In genomic region chr1:153919879-153920852, GRCh38 we compare ENCODE assay signal across 8 cellular contexts. TPM values are rescaled to one million over a fixed set of nuclear protein-coding genes. Genes with fewer than 3 reads are reported as not detected.
DNase-seq lines count a peak whose midpoint lies in the region; ATAC-seq, FAIRE-seq and TF ChIP-seq lines count a peak whose summit lies in the region.

No MANE protein-coding gene starts in this region.

- peak overlapping the region; percentile 96 for H3K4me3 Mint-ChIP-seq in activated CD8-positive, alpha-beta memory T cell treated with anti-CD3 and anti-CD28 coated beads, Interleukin-2, amount 10 ng/mL, durations not matched to agents 7 days and 5 days

- FAIRE-seq in H54 (lab: Jason Lieb, UNC) = no peak

- peaks cover 18% of the 10 kb centered on the region for H3K36me3 Mint-ChIP-seq in activated CD8-positive, alpha-beta memory T cell treated with anti-CD3 and anti-CD28 coated beads, Interleukin-2, amount 10 ng/mL, durations not matched to agents 7 days and 5 days

- no peaks in the 10 kb centered on the region for H3K9me3 ChIP-seq in neural cell (ENCODE audit: low read length)

- H3K27ac Mint-ChIP-seq in activated CD8-positive, alpha-beta memory T cell treated with anti-CD3 and anti-CD28 coated beads, Interleukin-2, amount 10 ng/mL, durations not matched to agents 7 days and 5 days = peak overlapping the region; percentile 95

- H3K4me3 ChIP-seq in neural cell (ENCODE audit: low read length) = peak overlapping the region; percentile 83

- peak; percentile 1 for ATAC-seq in activated CD8-positive, alpha-beta memory T cell treated with anti-CD3 and anti-CD28 coated beads, Interleukin-2, amount 10 ng/mL, durations not matched to agents 7 days and 5 days
- no peak for ATAC-seq in left lobe of liver

- peaks cover 49% of the 10 kb centered on the region for H3K4me1 Mint-ChIP-seq in activated CD8-positive, alpha-beta memory T cell treated with anti-CD3 and anti-CD28 coated beads, Interleukin-2, amount 10 ng/mL, durations not matched to agents 7 days and 5 days

- CTCF ChIA-PET in activated CD8-positive, alpha-beta memory T cell treated with anti-CD3 and anti-CD28 coated beads, Interleukin-2, amount 10 ng/mL, durations not matched to agents 7 days and 5 days (lab: Charles Lee) = interaction anchor here (0.8 to 8.9 kb wide), 15 partner anchors 9 to 145 kb away, joined by 3 to 61 read pairs (median 5); partner anchors contain the start of genes CREB3L4, DENND4B, RAB13 and SLC27A3

- TF ChIP-seq EP300 in neural cell (conservative IDR thresholded peaks at IDR 0.05; ENCODE audit: poor library complexity, severe bottlenecking) = no peak

- peak; percentile 18 for TF ChIP-seq RAD21 in neural cell (conservative IDR thresholded peaks at IDR 0.05)

- H3K9me2 ChIP-seq in neural cell (ENCODE audit: insufficient read depth, low read length) = no peaks in the 10 kb centered on the region

- H3K36me3 ChIP-seq in neural cell (ENCODE audit: insufficient read depth, low read length) = no peaks in the 10 kb centered on the region

- peaks cover 20% of the 10 kb centered on the region for H4K20me1 ChIP-seq in neural cell (ENCODE audit: insufficient read depth)

- H3K27ac ChIP-seq in neural cell (ENCODE audit: low read length) = no peak overlapping the region

- peaks cover 4% of the 10 kb centered on the region for H3F3A ChIP-seq in neural cell (ENCODE audit: insufficient read depth, low read length, poor library complexity, severe bottlenecking)

- DNase-seq in activated CD8-positive, alpha-beta memory T cell treated with anti-CD3 and anti-CD28 coated beads, Interleukin-2, amount 10 ng/mL, durations not matched to agents 7 days and 5 days = peak; percentile 66
- DNase-seq in activated CD8-positive, alpha-beta memory T cell treated with anti-CD3 and anti-CD28 coated beads, Interleukin-2, amount 50 U/mL, for 48 hours = no peak
- DNase-seq in OCI-M1 (lab: John Stamatoyannopoulos, UW) = peak; percentile 95
- peak; percentile 44 for DNase-seq in dermis blood vessel endothelial cell
- DNase-seq in H54 (ENCODE audit: insufficient read length, low spot score) = no peak
- DNase-seq in SK-N-DZ (ENCODE audit: low spot score) = no peak
- DNase-seq in left lobe of liver (ENCODE audit: low spot score) = no peak

- no peak overlapping the region for H2AFZ ChIP-seq in neural cell (ENCODE audit: low read depth, low read length)

- TF ChIP-seq CTCF in neural cell (IDR thresholded peaks at IDR 0.05; ENCODE audit: poor library complexity, severe bottlenecking) = peak; percentile 35

- no peaks in the 10 kb centered on the region for H3K9me3 Mint-ChIP-seq in activated CD8-positive, alpha-beta memory T cell treated with anti-CD3 and anti-CD28 coated beads, Interleukin-2, amount 10 ng/mL, durations not matched to agents 7 days and 5 days (ENCODE audit: low read depth)

- no peaks in the 10 kb centered on the region for H3K27me3 Mint-ChIP-seq in activated CD8-positive, alpha-beta memory T cell treated with anti-CD3 and anti-CD28 coated beads, Interleukin-2, amount 10 ng/mL, durations not matched to agents 7 days and 5 days

- H3K79me2 ChIP-seq in neural cell (replicated peaks; ENCODE audit: insufficient read depth, low read length) = peaks cover 69% of the 10 kb centered on the region

- TF ChIP-seq POLR2A in H54 (IDR thresholded peaks at IDR 0.05; ENCODE audit: low read depth, low read length) = no peak

- H3K9ac ChIP-seq in neural cell (ENCODE audit: low read length) = peak overlapping the region; percentile 38

- H3K4me2 ChIP-seq in neural cell (ENCODE audit: low read length) = peak overlapping the region; percentile 92

- H3K27me3 ChIP-seq in neural cell (ENCODE audit: insufficient read depth, low read depth, low read length) = no peaks in the 10 kb centered on the region

TF ChIP-seq in neural cell, 6 proteins besides CTCF, POLR2A, EP300 and RAD21:
- TF ChIP-seq SMC3 (conservative IDR thresholded peaks at IDR 0.05; ENCODE audit: poor library complexity) = peak; percentile 24
- TF ChIP-seq TAF1 (IDR thresholded peaks at IDR 0.05; ENCODE audit: low read depth) = no peak
- TF ChIP-seq EZH2 (IDR thresholded peaks at IDR 0.05; ENCODE audit: borderline replicate concordance, insufficient read depth, low read length, poor library complexity, severe bottlenecking) = no peak
- TF ChIP-seq MXI1 (conservative IDR thresholded peaks at IDR 0.05; ENCODE audit: poor library complexity, severe bottlenecking) = no peak
- TF ChIP-seq POLR2AphosphoS5 (IDR thresholded peaks at IDR 0.05) = no peak

RNA-seq across cellular contexts. Expression of gene GATAD2B, which starts 2.6 kb away (rescaled TPM):
- 10 to 100 TPM; 72.5 to 77.9 TPM for total RNA-seq in activated CD8-positive, alpha-beta memory T cell treated with anti-CD3 and anti-CD28 coated beads, Interleukin-2, amount 10 ng/mL, durations not matched to agents 7 days and 5 days
- 5.4 and 9.9 TPM in 2 replicates for total RNA-seq in dermis blood vessel endothelial cell
- 12.0 and 12.8 TPM in 2 replicates for polyA plus RNA-seq in neural cell
- 19.0 and 27.2 TPM in 2 replicates for polyA minus RNA-seq in neural cell
- polyA plus RNA-seq in SK-N-DZ (2014; cell fraction: cytosol; rRNA removed) = 11.9 and 13.8 TPM in 2 replicates
- 12.8 and 20.9 TPM in 2 replicates for polyA plus RNA-seq in SK-N-DZ (2014; cell fraction: nucleus; rRNA removed)
- total RNA-seq in left lobe of liver = 18.9 TPM

RNA-seq across cellular contexts. Expression of gene DENND4B, which starts 26.4 kb away (rescaled TPM):
- total RNA-seq in activated CD8-positive, alpha-beta memory T cell treated with anti-CD3 and anti-CD28 coated beads, Interleukin-2, amount 10 ng/mL, durations not matched to agents 7 days and 5 days = 100 to 1,000 TPM; 147 to 173 TPM
- total RNA-seq in dermis blood vessel endothelial cell = 17.3 and 18.0 TPM in 2 replicates
- polyA plus RNA-seq in neural cell = 25.3 and 30.9 TPM in 2 replicates
- polyA minus RNA-seq in neural cell = 28.0 and 28.7 TPM in 2 replicates
- polyA plus RNA-seq in SK-N-DZ (2014; cell fraction: cytosol; rRNA removed) = 17.6 and 24.2 TPM in 2 replicates
- 256 and 294 TPM in 2 replicates for polyA plus RNA-seq in SK-N-DZ (2014; cell fraction: nucleus; rRNA removed)
- total RNA-seq in left lobe of liver = 25.4 TPM

RNA-seq across cellular contexts. Expression of gene CRTC2, which starts 38.2 kb away (rescaled TPM):
- total RNA-seq in activated CD8-positive, alpha-beta memory T cell treated with anti-CD3 and anti-CD28 coated beads, Interleukin-2, amount 10 ng/mL, durations not matched to agents 7 days and 5 days = 10 to 100 TPM; 86.3 to 98.5 TPM
- total RNA-seq in dermis blood vessel endothelial cell (3.7 and 7.5 TPM in 2 replicates), left lobe of liver (23.8 TPM)
- 12.1 and 14.0 TPM in 2 replicates for polyA plus RNA-seq in neural cell
- 5.4 and 6.1 TPM in 2 replicates for polyA minus RNA-seq in neural cell
- 16.4 and 20.1 TPM in 2 replicates for polyA plus RNA-seq in SK-N-DZ (2014; cell fraction: cytosol; rRNA removed)
- polyA plus RNA-seq in SK-N-DZ (2014; cell fraction: nucleus; rRNA removed) = 31.1 and 37.9 TPM in 2 replicates

RNA-seq across cellular contexts. Expression of gene SLC39A1, which starts 43.2 kb away (rescaled TPM):
- total RNA-seq in activated CD8-positive, alpha-beta memory T cell treated with anti-CD3 and anti-CD28 coated beads, Interleukin-2, amount 10 ng/mL, durations not matched to agents 7 days and 5 days = 10 to 100 TPM; 38.1 to 48.0 TPM
- 153 and 161 TPM in 2 replicates for total RNA-seq in dermis blood vessel endothelial cell
- polyA plus RNA-seq in neural cell = 35.2 and 39.9 TPM in 2 replicates
- polyA minus RNA-seq in neural cell = 26.3 and 27.0 TPM in 2 replicates
- 160 and 175 TPM in 2 replicates for polyA plus RNA-seq in SK-N-DZ (2014; cell fraction: cytosol; rRNA removed)
- 91.7 and 108 TPM in 2 replicates for polyA plus RNA-seq in SK-N-DZ (2014; cell fraction: nucleus; rRNA removed)
- 38.8 TPM for total RNA-seq in left lobe of liver

RNA-seq across cellular contexts. Expression of gene CREB3L4, which starts 47.5 kb away (rescaled TPM):
- 1 to 10 TPM; 6.3 to 8.5 TPM for total RNA-seq in activated CD8-positive, alpha-beta memory T cell treated with anti-CD3 and anti-CD28 coated beads, Interleukin-2, amount 10 ng/mL, durations not matched to agents 7 days and 5 days
- total RNA-seq in dermis blood vessel endothelial cell (11.0 and 13.1 TPM in 2 replicates), left lobe of liver (9.0 TPM)
- 12.4 and 18.0 TPM in 2 replicates for polyA plus RNA-seq in neural cell
- 10.0 and 10.2 TPM in 2 replicates for polyA minus RNA-seq in neural cell
- polyA plus RNA-seq in SK-N-DZ (2014; cell fraction: cytosol; rRNA removed) = 138 and 168 TPM in 2 replicates
- 421 and 425 TPM in 2 replicates for polyA plus RNA-seq in SK-N-DZ (2014; cell fraction: nucleus; rRNA removed)

Comparison
In these comparisons a context has a peak if more than half of its experiments do, and no peak if none do; other contexts are left out.
1. DNase-seq: peak in activated CD8-positive, alpha-beta memory T cell treated with anti-CD3 and anti-CD28 coated beads, Interleukin-2, amount 10 ng/mL, durations not matched to agents 7 days and 5 days (single experiment), OCI-M1 (single experiment) and dermis blood vessel endothelial cell (single experiment); none in activated CD8-positive, alpha-beta memory T cell treated with anti-CD3 and anti-CD28 coated beads, Interleukin-2, amount 50 U/mL, for 48 hours (single experiment), H54 (single experiment), SK-N-DZ (single experiment) and left lobe of liver (single experiment).